Comparison of ENCODE assay signal across 1 cellular context in the genomic region with DNA sequence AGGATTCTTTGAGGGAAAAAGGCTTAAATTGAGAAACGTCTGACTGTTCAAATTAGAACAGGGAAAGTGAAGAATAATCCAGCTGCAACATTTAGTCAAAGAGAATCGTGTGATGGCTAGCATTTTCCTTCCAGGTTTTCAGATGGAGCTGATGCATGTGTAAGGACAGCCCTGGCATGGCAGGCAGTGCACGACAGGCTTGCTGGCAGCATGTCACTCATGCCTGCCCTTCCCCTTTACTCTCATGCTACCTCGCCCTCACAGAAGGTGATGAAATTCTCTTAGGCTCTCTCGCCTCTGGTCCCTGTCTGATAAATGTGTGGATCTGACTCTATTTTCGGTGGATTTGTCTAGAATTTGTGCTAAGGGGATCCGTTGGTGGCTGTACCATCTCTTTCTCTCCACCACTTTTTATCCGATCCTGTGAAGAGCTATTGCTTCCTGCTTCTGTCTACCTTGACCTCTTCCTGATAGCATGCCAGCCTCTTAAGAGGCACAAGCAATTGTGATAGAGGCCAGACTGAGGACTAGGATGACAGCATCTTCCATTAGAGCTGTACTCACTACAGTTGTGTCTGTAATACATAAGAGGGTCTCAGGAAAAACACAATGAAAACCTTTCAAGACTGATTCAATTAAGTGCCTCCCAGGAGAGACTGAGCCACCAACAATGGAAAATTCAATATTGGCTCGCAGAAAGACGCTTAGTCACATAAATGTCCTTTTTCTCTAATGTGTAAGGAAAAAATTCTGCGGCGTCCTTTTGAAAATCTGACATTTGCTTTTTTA.
TF ChIP-seq lines count a peak whose summit lies in the region.

No MANE protein-coding gene starts in this region.

TF ChIP-seq in SK-N-SH, 30 proteins besides CTCF, POLR2A, EP300 and RAD21 (continued from another document):
- TF ChIP-seq, protein P1, sequence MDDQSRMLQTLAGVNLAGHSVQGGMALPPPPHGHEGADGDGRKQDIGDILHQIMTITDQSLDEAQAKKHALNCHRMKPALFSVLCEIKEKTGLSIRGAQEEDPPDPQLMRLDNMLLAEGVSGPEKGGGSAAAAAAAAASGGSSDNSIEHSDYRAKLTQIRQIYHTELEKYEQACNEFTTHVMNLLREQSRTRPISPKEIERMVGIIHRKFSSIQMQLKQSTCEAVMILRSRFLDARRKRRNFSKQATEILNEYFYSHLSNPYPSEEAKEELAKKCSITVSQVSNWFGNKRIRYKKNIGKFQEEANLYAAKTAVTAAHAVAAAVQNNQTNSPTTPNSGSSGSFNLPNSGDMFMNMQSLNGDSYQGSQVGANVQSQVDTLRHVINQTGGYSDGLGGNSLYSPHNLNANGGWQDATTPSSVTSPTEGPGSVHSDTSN (IDR thresholded peaks at IDR 0.05) = no peak
TF ChIP-seq in SK-N-SH: peak in this region for 0.
